Comparison of ENCODE assay signal across 33 cellular contexts in the genomic region with DNA sequence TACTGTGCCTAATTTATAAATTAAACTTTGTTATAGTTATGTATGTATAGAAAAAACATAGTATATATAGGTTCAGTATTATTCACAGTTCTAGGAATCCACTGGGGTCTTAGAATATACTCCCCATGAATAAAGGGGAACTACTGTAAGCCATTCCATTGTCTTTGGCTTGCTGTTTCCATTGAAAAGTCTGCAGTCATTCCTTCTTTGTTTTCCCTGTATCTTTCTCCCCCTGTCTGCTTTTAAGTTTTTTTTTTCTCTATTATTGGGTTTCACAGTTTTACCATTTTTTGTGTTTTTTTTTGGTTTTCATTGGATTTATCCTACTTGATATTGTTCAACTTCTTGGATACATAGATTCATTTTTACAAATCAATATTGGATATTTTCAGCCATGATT. TPM values are rescaled to one million over a fixed set of nuclear protein-coding genes. Genes with fewer than 3 reads are reported as not detected.
"Had no signal": no experiment of that assay in that cellular context is flagged by ENCODE, and none has a peak within 500 bp of the region (broad histone marks: within the 10 kb centered on the region; RNA-seq: fewer than 3 reads in every experiment).

No MANE protein-coding gene starts in this region.

- ATAC-seq: activated CD4-positive, alpha-beta T cell treated with anti-CD3 and anti-CD28 coated beads for 36 hours; activated CD4-positive, CD25-positive, alpha-beta regulatory T cell treated with anti-CD3 and anti-CD28 coated beads, Interleukin-2, amount 50 U/mL, for 24 hours; activated CD8-positive, alpha-beta memory T cell treated with anti-CD3 and anti-CD28 coated beads, Interleukin-2, amount 10 ng/mL, durations not matched to agents 7 days and 5 days; activated CD8-positive, alpha-beta T cell treated with anti-CD3 and anti-CD28 coated beads, Interleukin-2, amount 10 ng/mL, durations not matched to agents 7 days and 5 days; activated naive CD8-positive, alpha-beta T cell treated with anti-CD3 and anti-CD28 coated beads, Interleukin-2, amount 50 U/mL, for 24 hours had no signal

- H3K27me3 ChIP-seq: ascending aorta, brain microvascular endothelial cell, breast epithelium had no signal

- DNase-seq: activated CD4-positive, alpha-beta memory T cell treated with anti-CD3 and anti-CD28 coated beads, Interleukin-2, amount 10 ng/mL, durations not matched to agents 7 days and 5 days; activated CD4-positive, alpha-beta T cell treated with anti-CD3 and anti-CD28 coated beads for 1 hour; activated CD4-positive, alpha-beta T cell treated with anti-CD3 and anti-CD28 coated beads for 36 hours; activated CD4-positive, alpha-beta T cell treated with anti-CD3 and anti-CD28 coated beads for 48 hours; activated CD4-positive, alpha-beta T cell treated with anti-CD3 and anti-CD28 coated beads, Interleukin-2, amount 10 ng/mL, durations not matched to agents 7 days and 5 days; activated CD4-positive, alpha-beta T cell treated with anti-CD3 and anti-CD28 coated beads, Interleukin-2, amount 50 U/mL, for 48 hours; activated CD4-positive, CD25-positive, alpha-beta regulatory T cell; activated CD8-positive, alpha-beta memory T cell treated with anti-CD3 and anti-CD28 coated beads for 24 hours; activated CD8-positive, alpha-beta memory T cell treated with anti-CD3 and anti-CD28 coated beads, Interleukin-2, amount 10 ng/mL, durations not matched to agents 7 days and 5 days; activated CD8-positive, alpha-beta memory T cell treated with anti-CD3 and anti-CD28 coated beads, Interleukin-2, amount 50 U/mL, for 48 hours; activated CD8-positive, alpha-beta T cell treated with anti-CD3 and anti-CD28 coated beads, Interleukin-2, amount 10 ng/mL, durations not matched to agents 7 days and 5 days; activated effector memory CD4-positive, alpha-beta T cell treated with Interleukin-2 at 50 U/mL for 16 hours; activated gamma-delta T cell; activated naive CD4-positive, alpha-beta T cell treated with anti-CD3 and anti-CD28 coated beads, Interleukin-2, amount 10 ng/mL, durations not matched to agents 7 days and 5 days; activated naive CD4-positive, alpha-beta T cell treated with Interleukin-2 at 50 U/mL for 16 hours; activated naive CD8-positive, alpha-beta T cell treated with anti-CD3 and anti-CD28 coated beads, Interleukin-2, amount 10 ng/mL, durations not matched to agents 7 days and 5 days; activated naive CD8-positive, alpha-beta T cell treated with anti-CD3 and anti-CD28 coated beads, Interleukin-2, amount 50 U/mL, for 24 hours; activated T-cell treated with anti-CD3 and anti-CD28 coated beads, Interleukin-2, amount 50 U/mL, for 24 hours; activated T-cell treated with anti-CD3 and anti-CD28 coated beads, Interleukin-2, amount 50 U/mL, for 48 hours; amygdala; anterior cingulate cortex; central memory CD4-positive, alpha-beta T cell; T-helper 1 cell; T-helper 2 cell; T-helper 9 cell had no signal

- H3K27ac ChIP-seq: ascending aorta, brain microvascular endothelial cell, breast epithelium, VCaP had no signal

- H3K4me3 ChIP-seq: ascending aorta, breast epithelium had no signal

- H3K36me3 ChIP-seq: ascending aorta, brain microvascular endothelial cell, breast epithelium had no signal

- H3K9me3 ChIP-seq: ascending aorta had no signal

- H3K4me1 ChIP-seq: ascending aorta, breast epithelium had no signal

RNA-seq across cellular contexts. Expression of gene PNLIP, which starts 6.7 kb away (rescaled TPM):
- total RNA-seq: activated CD4-positive, alpha-beta memory T cell treated with anti-CD3 and anti-CD28 coated beads, Interleukin-2, amount 10 ng/mL, durations not matched to agents 7 days and 5 days; activated CD4-positive, alpha-beta T cell treated with anti-CD3 and anti-CD28 coated beads for 36 hours; activated CD4-positive, alpha-beta T cell treated with anti-CD3 and anti-CD28 coated beads, Interleukin-2, amount 10 ng/mL, durations not matched to agents 7 days and 5 days; activated CD8-positive, alpha-beta memory T cell treated with anti-CD3 and anti-CD28 coated beads, Interleukin-2, amount 10 ng/mL, durations not matched to agents 7 days and 5 days; activated CD8-positive, alpha-beta T cell treated with anti-CD3 and anti-CD28 coated beads, Interleukin-2, amount 10 ng/mL, durations not matched to agents 7 days and 5 days; activated naive CD8-positive, alpha-beta T cell treated with anti-CD3 and anti-CD28 coated beads, Interleukin-2, amount 10 ng/mL, durations not matched to agents 7 days and 5 days; activated T-helper 2 cell treated with anti-CD3 and anti-CD28 coated beads, Interferon-gamma antibody, Interleukin-2, Interleukin-4, amounts not matched to agents 10 μg/mL and 5 μg/mL and 100 μg/mL, durations not matched to agents 14 hours and 24 hours and 36 hours; ascending aorta; breast epithelium; cardiac septum; cerebellum had no signal

RNA-seq across cellular contexts. Expression of gene PNLIPRP1, which starts 51.8 kb away (rescaled TPM):
- total RNA-seq: activated CD4-positive, alpha-beta memory T cell treated with anti-CD3 and anti-CD28 coated beads, Interleukin-2, amount 10 ng/mL, durations not matched to agents 7 days and 5 days; activated CD4-positive, alpha-beta T cell treated with anti-CD3 and anti-CD28 coated beads for 36 hours; activated CD4-positive, alpha-beta T cell treated with anti-CD3 and anti-CD28 coated beads, Interleukin-2, amount 10 ng/mL, durations not matched to agents 7 days and 5 days; activated CD8-positive, alpha-beta memory T cell treated with anti-CD3 and anti-CD28 coated beads, Interleukin-2, amount 10 ng/mL, durations not matched to agents 7 days and 5 days; activated CD8-positive, alpha-beta T cell treated with anti-CD3 and anti-CD28 coated beads, Interleukin-2, amount 10 ng/mL, durations not matched to agents 7 days and 5 days; activated naive CD8-positive, alpha-beta T cell treated with anti-CD3 and anti-CD28 coated beads, Interleukin-2, amount 10 ng/mL, durations not matched to agents 7 days and 5 days; activated T-helper 2 cell treated with anti-CD3 and anti-CD28 coated beads, Interferon-gamma antibody, Interleukin-2, Interleukin-4, amounts not matched to agents 10 μg/mL and 5 μg/mL and 100 μg/mL, durations not matched to agents 14 hours and 24 hours and 36 hours; ascending aorta; breast epithelium; cardiac septum; cerebellum had no signal
